In the genomic region with DNA sequence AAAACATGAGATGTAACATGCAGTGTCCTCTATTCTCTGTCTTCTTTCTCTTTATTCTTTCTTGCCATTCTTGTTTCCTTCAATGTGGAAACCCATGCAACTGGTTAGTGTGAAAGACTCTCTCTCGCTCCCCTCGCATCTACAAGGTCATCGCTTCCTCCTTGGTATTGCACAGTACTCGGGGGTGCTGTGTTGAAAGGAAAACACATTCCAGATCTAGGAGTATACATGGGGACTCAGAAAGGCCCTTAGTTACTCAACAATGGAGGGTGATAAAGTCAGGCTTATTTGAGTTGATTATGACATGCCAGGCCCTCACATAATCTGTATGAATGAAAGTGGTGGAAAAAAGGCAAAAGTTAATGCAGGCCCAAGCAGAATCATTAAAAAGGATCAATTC, we compare ENCODE assay signal across 23 cellular contexts.
DNase-seq lines count a peak whose midpoint lies in the region; ATAC-seq and TF ChIP-seq lines count a peak whose summit lies in the region.
"Had no signal": no experiment of that assay in that cellular context is flagged by ENCODE, and none has a peak within 500 bp of the region (broad histone marks: within the 10 kb centered on the region; RNA-seq: fewer than 3 reads in every experiment).

No MANE protein-coding gene starts in this region.

- H3K23me2 ChIP-seq in H9 (ENCODE audit: insufficient read length, low read depth, low read length, poor library complexity, severe bottlenecking), result no peaks in the 10 kb centered on the region

- H3T11ph ChIP-seq in H9 (ENCODE audit: low read length), result no peak overlapping the region

- no peak overlapping the region for H2BK12ac ChIP-seq in H9 (ENCODE audit: insufficient read length, low read depth, low read length)

- no peak overlapping the region for H2BK20ac ChIP-seq in H9 (ENCODE audit: low read depth, low read length, poor library complexity, severe bottlenecking)

- no peak overlapping the region for H2BK5ac ChIP-seq in H9 (ENCODE audit: insufficient read length, low read length)

- H3K56ac ChIP-seq in H9 (ENCODE audit: insufficient read length, low read depth, low read length), result no peak overlapping the region

- H3K27me3 Mint-ChIP-seq in nephron (ENCODE audit: low read depth), result peaks cover 4% of the 10 kb centered on the region
- H3K27me3 Mint-ChIP-seq in H9 (ENCODE audit: low read depth), result no peaks in the 10 kb centered on the region

- H3K4ac ChIP-seq in H9 (ENCODE audit: low read depth, low read length), result no peak overlapping the region

- H3K9ac ChIP-seq in H9 (ENCODE audit: extremely low read depth, insufficient read length, low read length), result no peak overlapping the region
- H3K9ac ChIP-seq: KMS-11 had no signal

- intact Hi-C loops in left ventricle myocardium inferior (cut with micrococcal nuclease) (no loop called here), left cardiac atrium (cut with DNase I) (no loop called here)

- no peak overlapping the region for H2AK5ac ChIP-seq in H9 (ENCODE audit: insufficient read length, low read length)

- no peak overlapping the region for H4K5ac ChIP-seq in H9 (ENCODE audit: insufficient read length, low read depth, low read length)

- H3K36me3 Mint-ChIP-seq in nephron (ENCODE audit: low read depth) (no peaks in the 10 kb centered on the region), H9 (ENCODE audit: insufficient read depth in 1 of 3, low read depth in 3 of 3) (peaks cover 0 to 3% (median 0%) of the 10 kb centered on the region in 3 experiments; a peak in 1 of 7 replicates)
- H3K36me3 Mint-ChIP-seq: CD8-positive, alpha-beta T cell; IgD-negative memory B cell had no signal

- no peak overlapping the region for H3K4me3 ChIP-seq in left ventricle myocardium inferior
- no peak overlapping the region for H3K4me3 ChIP-seq in fibroblast of pulmonary artery (replicated peaks; ENCODE audit: low read depth, low read length)

- H3K27ac ChIP-seq in left ventricle myocardium inferior (replicated peaks), result peak overlapping the region; percentile 51
- H3K27ac ChIP-seq in H9 (ENCODE audit: insufficient read length, low read depth, low read length), result no peak overlapping the region
- H3K27ac ChIP-seq: C4-2B, KMS-11 had no signal

- H3K9me3 Mint-ChIP-seq in nephron, result no peaks in the 10 kb centered on the region
- H3K9me3 Mint-ChIP-seq in H9, result no peaks in the 10 kb centered on the region
- H3K9me3 Mint-ChIP-seq: CD8-positive, alpha-beta T cell had no signal

- H2BK15ac ChIP-seq in H9 (ENCODE audit: low read depth, low read length), result no peak overlapping the region

- H3K79me2 ChIP-seq in H9 (ENCODE audit: insufficient read depth, low read length), result no peaks in the 10 kb centered on the region

- ATAC-seq in left cardiac atrium (no peak), GM19452 (IDR thresholded peaks at IDR 0.05; ENCODE audit: unreplicated experiment) (no peak)
- ATAC-seq: CD8-positive, alpha-beta T cell had no signal

- H3K14ac ChIP-seq in H9 (ENCODE audit: insufficient read depth, low read length), result no peak overlapping the region

- H2AFZ ChIP-seq in H9 (ENCODE audit: low read length), result no peak overlapping the region

- TF ChIP-seq CTCF in left ventricle myocardium inferior (IDR thresholded peaks at IDR 0.05; ENCODE audit: borderline replicate concordance) (no peak), fibroblast of pulmonary artery (IDR thresholded peaks at IDR 0.05; ENCODE audit: low read length, missing control alignments) (no peak), nephron (IDR thresholded peaks at IDR 0.05; ENCODE audit: unreplicated experiment in 3 of 3) (no peak), H9 (conservative IDR thresholded peaks at IDR 0.05) (no peak)

- H3K4me2 ChIP-seq in H9 (ENCODE audit: insufficient read depth, insufficient read length, low read length), result no peak overlapping the region
- H3K4me2 ChIP-seq: KMS-11 had no signal

- H3K27ac Mint-ChIP-seq in nephron, result peak overlapping the region in 2 of 3 experiments; percentile 67 to 73
- no peak overlapping the region for H3K27ac Mint-ChIP-seq in H9
- H3K27ac Mint-ChIP-seq: B cell; CD8-positive, alpha-beta T cell; IgD-negative memory B cell had no signal

- no peaks in the 10 kb centered on the region for H4K20me1 ChIP-seq in H9 (ENCODE audit: control insufficient read depth, insufficient read depth, insufficient read length)

- H3K18ac ChIP-seq in H9 (ENCODE audit: insufficient read length, low read depth, low read length), result no peak overlapping the region

- H4K8ac ChIP-seq in H9 (replicated peaks; ENCODE audit: insufficient read length, low read depth, low read length), result no peak overlapping the region

- no peaks in the 10 kb centered on the region for H3K79me1 ChIP-seq in H9 (ENCODE audit: insufficient read depth, low read depth, low read length, poor library complexity, severe bottlenecking)

- H3K4me3 Mint-ChIP-seq in nephron (no peak overlapping the region), H9 (no peak overlapping the region)
- H3K4me3 Mint-ChIP-seq: B cell; CD8-positive, alpha-beta T cell; IgD-negative memory B cell had no signal

- no peak overlapping the region for H4K91ac ChIP-seq in H9 (ENCODE audit: insufficient read length, low read depth, low read length)

- H3K9me3 ChIP-seq in left ventricle myocardium inferior (replicated peaks) (no peaks in the 10 kb centered on the region), H9 (ENCODE audit: control insufficient read depth, low read depth, low read length) (no peaks in the 10 kb centered on the region)
- H3K9me3 ChIP-seq: Caco-2 had no signal

- H3K4me1 Mint-ChIP-seq in nephron (peaks cover 36% of the 10 kb centered on the region), H9 (peaks cover 8 to 10% of the 10 kb centered on the region in 2 experiments)
- H3K4me1 Mint-ChIP-seq: B cell, IgD-negative memory B cell had no signal

- H3K27me3 ChIP-seq in left ventricle myocardium inferior (ENCODE audit: low read depth), result no peaks in the 10 kb centered on the region
- H3K27me3 ChIP-seq in H9 (ENCODE audit: insufficient read depth, low read length), result no peaks in the 10 kb centered on the region

- DNase-seq in left ventricle myocardium inferior (no peak), left cardiac atrium (no peak), fibroblast of pulmonary artery (ENCODE audit: low read depth) (peak; percentile 53), GDM1 (lab: John Stamatoyannopoulos, UW) (no peak), H9 (no peak)
- DNase-seq: Caco-2; CD8-positive, alpha-beta T cell; DMS79; EL; GF-D8; NCI-H1092; NCI-H1417 treated with DMSO at 0.1 percent for 48 hours; NCI-H2081; NCI-H2227 treated with DMSO at 0.1 percent for 48 hours; NCI-H510A; Right ventricle myocardium superior; RPMI8226 had no signal

- H3K4me1 ChIP-seq in left ventricle myocardium inferior (peaks cover 35% of the 10 kb centered on the region), H9 (ENCODE audit: insufficient read depth, low read length) (no peaks in the 10 kb centered on the region)
- H3K4me1 ChIP-seq: Caco-2 had no signal

- no peak overlapping the region for H3K23ac ChIP-seq in H9 (ENCODE audit: insufficient read length, low read depth, low read length)

- H3K36me3 ChIP-seq in left ventricle myocardium inferior, result peaks cover 37% of the 10 kb centered on the region

- H2BK120ac ChIP-seq in H9 (ENCODE audit: low read depth, low read length, poor library complexity, severe bottlenecking), result no peak overlapping the region

- no CpG with 5 or more reads among the region's 4 CpGs for WGBS in H9 (ENCODE audit: extremely low coverage, insufficient read length, low lambda C conversion rate)

Comparison
In these comparisons a context has a peak if more than half of its experiments do, and no peak if none do; other contexts are left out.
1. H3K27ac Mint-ChIP-seq: peak in nephron (2 of 3); none in H9 (0 of 3).